ENCODE assay signal across 8 cellular contexts in the genomic region with DNA sequence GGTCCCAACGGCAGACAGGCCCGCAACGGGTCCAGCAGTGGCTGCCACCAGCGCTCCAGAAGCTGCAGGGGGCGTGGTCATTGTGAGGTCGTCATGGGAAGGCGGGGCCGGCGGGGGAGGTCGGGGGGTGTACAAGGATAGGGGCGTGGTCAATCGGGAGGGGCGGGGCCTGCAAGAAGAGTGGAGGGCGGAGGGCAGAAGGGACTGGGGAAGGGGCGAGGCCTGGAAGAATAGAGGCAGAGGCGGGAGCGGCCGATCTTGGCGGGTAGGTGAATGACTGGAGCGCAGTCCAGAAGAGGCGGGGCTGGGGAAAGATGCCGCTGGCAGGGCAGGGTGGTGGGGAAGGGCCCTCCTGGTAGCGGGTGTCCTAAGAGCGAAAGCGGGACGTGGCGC. TPM values are rescaled to one million over a fixed set of nuclear protein-coding genes. Genes with fewer than 3 reads are reported as not detected.
DNase-seq lines count a peak whose midpoint lies in the region; ATAC-seq and TF ChIP-seq lines count a peak whose summit lies in the region.

No MANE protein-coding gene starts in this region.

- WGBS in thyroid gland, 2 donors: 2% methylated on average over 27 of the region's 27 CpGs

- H3K27me3 ChIP-seq in left ventricle myocardium inferior (ENCODE audit: low read depth) (no peaks in the 10 kb centered on the region), thyroid gland (no peaks in the 10 kb centered on the region)

- DNase-seq in AG10803 (ENCODE audit: low read depth) (peak; percentile 80), HuH-7 (ENCODE audit: low spot score) (peak; percentile 77), T-helper 22 cell (ENCODE audit: low read depth) (peak; percentile 83), left ventricle myocardium inferior (peak; percentile 95), pons (ENCODE audit: low spot score) (peak; percentile 82), thyroid gland (peak; percentile 95)

- H3K4me1 ChIP-seq in left ventricle myocardium inferior (peaks cover 39% of the 10 kb centered on the region), thyroid gland (peaks cover 14 to 22% of the 10 kb centered on the region in 2 donors)

- H3K9me3 ChIP-seq in left ventricle myocardium inferior (replicated peaks): no peaks in the 10 kb centered on the region
- no peaks in the 10 kb centered on the region for H3K9me3 ChIP-seq in thyroid gland

- H3K27ac ChIP-seq in angular gyrus (ENCODE audit: low read depth, low read length): peak overlapping the region; percentile 82
- H3K27ac ChIP-seq in left ventricle myocardium inferior (replicated peaks): peak overlapping the region; percentile 93
- H3K27ac ChIP-seq in thyroid gland: peak overlapping the region in 2 of 3 donors; percentile 71 to 72

- intact Hi-C loops in left ventricle myocardium inferior (cut with micrococcal nuclease) (no loop called here), thyroid gland (cut with DNase I) (loop anchor here (5.0 kb wide), 1 partner anchor 49 kb away; no protein-coding TSS in a partner anchor)

- no peak for ATAC-seq in GM19467 (IDR thresholded peaks at IDR 0.05; ENCODE audit: unreplicated experiment)

- H3K4me3 ChIP-seq in AG10803 (ENCODE audit: low read length) (peak overlapping the region; percentile 84), left ventricle myocardium inferior (peak overlapping the region; percentile 89), thyroid gland (replicated peaks in 1 of 3) (peak overlapping the region; percentile 1 to 70 (median 32))

- TF ChIP-seq POLR2A in thyroid gland (IDR thresholded peaks at IDR 0.05): peak in 1 of 2 donors; percentile 48

- H3K36me3 ChIP-seq in left ventricle myocardium inferior (peaks cover 35% of the 10 kb centered on the region), thyroid gland (peaks cover under 1 to 9% of the 10 kb centered on the region in 2 donors)

- TF ChIP-seq CTCF in AG10803 (conservative IDR thresholded peaks at IDR 0.05; ENCODE audit: low read length): no peak
- TF ChIP-seq CTCF in left ventricle myocardium inferior (IDR thresholded peaks at IDR 0.05; ENCODE audit: borderline replicate concordance): no peak
- no peak for TF ChIP-seq CTCF in thyroid gland (IDR thresholded peaks at IDR 0.05)

RNA-seq across cellular contexts. Expression of a gene that starts 4.3 kb away (rescaled TPM):
- total RNA-seq in left ventricle myocardium inferior (18.3 TPM), thyroid gland (10 to 100 TPM; 20.1 to 40.1 (median 33.3) TPM)

RNA-seq across cellular contexts. Expression of a gene that starts 9.3 kb away (rescaled TPM):
- total RNA-seq in left ventricle myocardium inferior (65.8 TPM), thyroid gland (10 to 100 TPM; 42.6 to 50.2 (median 44.9) TPM)

RNA-seq across cellular contexts. Expression of a gene that starts 42.0 kb away (rescaled TPM):
- 65.5 TPM for total RNA-seq in left ventricle myocardium inferior
- total RNA-seq in thyroid gland: 10 to 100 TPM; 48.4 to 77.6 (median 66.9) TPM

RNA-seq across cellular contexts. Expression of a gene that starts 42.2 kb away (rescaled TPM):
- total RNA-seq in left ventricle myocardium inferior: 104 TPM
- 100 to 1,000 TPM in 2 of 4 donors, 10 to 100 TPM in 2; 88.3 to 148 (median 98.9) TPM for total RNA-seq in thyroid gland

RNA-seq across cellular contexts. Expression of a gene that starts 45.7 kb away (rescaled TPM):
- total RNA-seq in left ventricle myocardium inferior (0.38 TPM), thyroid gland (under 1 TPM in 2 of 4 donors, not detected in 2; 0.22 to 0.81 TPM)

Comparison
In these comparisons a context has a peak if more than half of its experiments do, and no peak if none do; other contexts are left out.
1. H3K4me3 ChIP-seq: peak in every context shown above with its lines; median percentile 89 in left ventricle myocardium inferior; 84 in AG10803; 32 in thyroid gland.